In the genomic region with DNA sequence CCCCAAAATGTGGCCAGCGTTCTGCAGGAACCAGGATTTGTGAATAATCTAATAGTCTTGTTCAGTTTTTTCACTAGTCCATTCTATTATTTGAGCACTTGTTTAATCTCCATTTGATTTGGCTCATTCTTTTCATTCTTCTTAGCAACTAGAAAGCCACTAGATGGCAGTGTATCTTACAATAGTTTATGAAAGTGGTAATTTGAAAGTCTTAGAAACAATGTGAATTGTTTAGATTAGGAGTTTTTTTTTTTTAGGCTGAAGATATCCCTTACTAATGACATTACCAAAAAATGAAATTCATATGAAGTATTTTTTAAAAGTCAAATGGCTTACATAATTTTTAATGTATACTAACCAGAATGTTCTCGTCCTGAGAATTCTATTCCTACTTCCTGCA, we compare ENCODE assay signal across 8 cellular contexts. TPM values are rescaled to one million over a fixed set of nuclear protein-coding genes. Genes with fewer than 3 reads are reported as not detected.
DNase-seq lines count a peak whose midpoint lies in the region; ATAC-seq and TF ChIP-seq lines count a peak whose summit lies in the region.

No MANE protein-coding gene starts in this region.

- peaks cover 11% of the 10 kb centered on the region; the same call in 1 of the 3 replicates for H3K36me3 Mint-ChIP-seq in GM23338 (ENCODE audit: low read depth)

- no peak overlapping the region for H4K91ac ChIP-seq in neuronal stem cell (ENCODE audit: low read depth, low read length, poor library complexity)

- peak in 1 of 2 experiments; percentile 73; a peak in 3 of 4 replicates for TF ChIP-seq CTCF in GM23338 (conservative IDR thresholded peaks at IDR 0.05; ENCODE audit: low read depth in 2 of 2)

- H3K23ac ChIP-seq in neuronal stem cell (ENCODE audit: low read depth, low read length, poor library complexity): no peak overlapping the region

- no peak overlapping the region for H2AK5ac ChIP-seq in neuronal stem cell (ENCODE audit: low read depth, low read length)

- no peak overlapping the region for H3K4ac ChIP-seq in neuronal stem cell (ENCODE audit: low read length)

- ATAC-seq in GM23338: no peak
- no peak for ATAC-seq in GM21529 (IDR thresholded peaks at IDR 0.05; ENCODE audit: unreplicated experiment)

- H4K20me1 ChIP-seq in GM23338 (replicated peaks; ENCODE audit: insufficient read depth): no peaks in the 10 kb centered on the region

- no peak overlapping the region for H2BK15ac ChIP-seq in neuronal stem cell (ENCODE audit: low read length)

- no peaks in the 10 kb centered on the region for H3K79me2 ChIP-seq in GM23338 (replicated peaks; ENCODE audit: insufficient read depth)

- no peak overlapping the region for H3K4me3 Mint-ChIP-seq in GM23338

- no peaks in the 10 kb centered on the region for H3K4me1 Mint-ChIP-seq in GM23338

- no peak overlapping the region for H3K4me3 ChIP-seq in GM23338
- no peak overlapping the region for H3K4me3 ChIP-seq in neuronal stem cell (ENCODE audit: low read length in 2 of 2)

- no peak overlapping the region for H2AFZ ChIP-seq in GM23338
- H2AFZ ChIP-seq in neuronal stem cell (ENCODE audit: low read length): no peak overlapping the region

- no peak overlapping the region for H2BK120ac ChIP-seq in neuronal stem cell (ENCODE audit: low read depth, low read length)

- H3K4me1 ChIP-seq in GM23338 (ENCODE audit: insufficient read depth): no peaks in the 10 kb centered on the region
- no peaks in the 10 kb centered on the region for H3K4me1 ChIP-seq in neuronal stem cell (ENCODE audit: control insufficient read depth in 2 of 2, insufficient read depth in 1 of 2, low read depth in 1 of 2, low read length in 2 of 2)

- no peak overlapping the region for H3K18ac ChIP-seq in neuronal stem cell (ENCODE audit: low read length)

- H3F3A ChIP-seq in GM23338 (replicated peaks; ENCODE audit: low read depth): no peaks in the 10 kb centered on the region

- H3K79me1 ChIP-seq in neuronal stem cell (ENCODE audit: low read depth, low read length): no peaks in the 10 kb centered on the region

- no peaks in the 10 kb centered on the region for H3K9me3 ChIP-seq in neuronal stem cell (replicated peaks in 1 of 2; ENCODE audit: control insufficient read depth in 2 of 2, insufficient read depth in 1 of 2, low read depth in 1 of 2, low read length in 2 of 2)

- no peak overlapping the region for H3K27ac ChIP-seq in GM23338 (ENCODE audit: low read depth)
- no peak overlapping the region for H3K27ac ChIP-seq in neuronal stem cell (replicated peaks; ENCODE audit: low read length)

- H3K36me3 ChIP-seq in GM23338 (ENCODE audit: insufficient read depth) (no peaks in the 10 kb centered on the region), neuronal stem cell (replicated peaks in 1 of 2; ENCODE audit: control insufficient read depth in 2 of 2, insufficient read depth in 2 of 2, low read length in 2 of 2) (peaks cover 4 to 91% of the 10 kb centered on the region in 2 donors)

- no peaks in the 10 kb centered on the region for H3K27me3 Mint-ChIP-seq in GM23338 (ENCODE audit: insufficient read depth, low read depth, poor library complexity)

- no peak overlapping the region for H3K27ac Mint-ChIP-seq in GM23338

- no peak overlapping the region for H2BK12ac ChIP-seq in neuronal stem cell (ENCODE audit: low read length)

- no peak overlapping the region for H3K9ac ChIP-seq in neuronal stem cell (ENCODE audit: low read depth, low read length, poor library complexity)

- peak; percentile 50 for DNase-seq in ACHN
- DNase-seq in GM23338 (ENCODE audit: low spot score): peak; percentile 53
- peak; percentile 57 for DNase-seq in SW480 (ENCODE audit: low spot score)
- peak; percentile 37 for DNase-seq in inferior parietal cortex (ENCODE audit: extremely low spot score)
- DNase-seq in activated CD4-positive, alpha-beta T cell treated with anti-CD3 and anti-CD28 coated beads, Interleukin-2, amount 50 U/mL, for 1 hour: no peak
- no peak for DNase-seq in activated CD8-positive, alpha-beta memory T cell treated with anti-CD3 and anti-CD28 coated beads, Interleukin-2, amount 50 U/mL, for 48 hours
- DNase-seq in neuronal stem cell (ENCODE audit: low spot score): no peak

- no peak overlapping the region for H2BK5ac ChIP-seq in neuronal stem cell (ENCODE audit: low read length)

- H3K9me3 Mint-ChIP-seq in GM23338: no peaks in the 10 kb centered on the region

- H3K9me2 ChIP-seq in GM23338 (ENCODE audit: insufficient read depth): no peaks in the 10 kb centered on the region

- H3K4me2 ChIP-seq in GM23338 (no peak overlapping the region), neuronal stem cell (ENCODE audit: insufficient read depth, low read length, poor library complexity, severe bottlenecking) (no peak overlapping the region)

- in situ Hi-C loops in ACHN (cut with HindIII; ENCODE audit: low pct_ligation_motif_present, low pct_unique_long_range_greater_than_20kb, low sequenced_read_pairs): no loop called here

- H4K8ac ChIP-seq in neuronal stem cell (ENCODE audit: low read depth, low read length): no peak overlapping the region

- no peak overlapping the region for H3K14ac ChIP-seq in neuronal stem cell (ENCODE audit: low read length)

- no CpG with 5 or more reads among the region's 2 CpGs for WGBS in neuronal stem cell (ENCODE audit: extremely low coverage in 2 of 2, insufficient read length in 2 of 2, insufficient replicate concordance in 1 of 2), 2 donors

- H3K27me3 ChIP-seq in GM23338 (ENCODE audit: insufficient read depth): no peaks in the 10 kb centered on the region
- H3K27me3 ChIP-seq in neuronal stem cell (ENCODE audit: control insufficient read depth in 3 of 3, insufficient read depth in 3 of 3, low read depth in 1 of 3, low read length in 3 of 3): no peaks in the 10 kb centered on the region

TF ChIP-seq in GM23338, 12 proteins besides CTCF, POLR2A, EP300 and RAD21:
- TF ChIP-seq ZNF114 (CRISPR knock-in tag; IDR thresholded peaks at IDR 0.05) (no peak), EZH2phosphoT487 (IDR thresholded peaks at IDR 0.05; ENCODE audit: unreplicated experiment) (no peak)

RNA-seq across cellular contexts. Expression of gene ERI2, which starts 6.7 kb away (rescaled TPM):
- 14.0 and 19.5 TPM in 2 replicates for total RNA-seq in GM23338 (2014; rRNA removed; shearing (Covaris generic))
- 4.2 and 7.2 TPM in 2 replicates for polyA plus RNA-seq in GM23338 (2016; fragmentation: Nextera tagmentation; extraction: Ambion mirVana)
- polyA plus RNA-seq in neuronal stem cell (2013, experiment 1 of 2): 16.1 TPM
- 16.7 TPM for polyA plus RNA-seq in neuronal stem cell (2013, experiment 2 of 2)

RNA-seq across cellular contexts. Expression of gene REXO5, which starts 6.7 kb away (rescaled TPM):
- total RNA-seq in GM23338 (2014; rRNA removed; shearing (Covaris generic)): 5.9 and 6.9 TPM in 2 replicates
- 5.4 and 6.5 TPM in 2 replicates for polyA plus RNA-seq in GM23338 (2016; fragmentation: Nextera tagmentation; extraction: Ambion mirVana)
- 5.9 TPM for polyA plus RNA-seq in neuronal stem cell (2013, experiment 1 of 2)
- 6.2 TPM for polyA plus RNA-seq in neuronal stem cell (2013, experiment 2 of 2)

RNA-seq across cellular contexts. Expression of gene ACSM3, which starts 35.8 kb away (rescaled TPM):
- 8.7 and 13.4 TPM in 2 replicates for total RNA-seq in GM23338 (2014; rRNA removed; shearing (Covaris generic))
- 4.8 and 5.7 TPM in 2 replicates for polyA plus RNA-seq in GM23338 (2016; fragmentation: Nextera tagmentation; extraction: Ambion mirVana)
- polyA plus RNA-seq in neuronal stem cell (2013, experiment 1 of 2): 3.9 TPM
- 3.7 TPM for polyA plus RNA-seq in neuronal stem cell (2013, experiment 2 of 2)

RNA-seq across cellular contexts. Expression of gene THUMPD1, which starts 58.0 kb away (rescaled TPM):
- 88.0 and 93.0 TPM in 2 replicates for total RNA-seq in GM23338 (2014; rRNA removed; shearing (Covaris generic))
- 32.9 and 44.6 TPM in 2 replicates for polyA plus RNA-seq in GM23338 (2016; fragmentation: Nextera tagmentation; extraction: Ambion mirVana)
- polyA plus RNA-seq in neuronal stem cell (2013, experiment 1 of 2): 34.8 TPM
- polyA plus RNA-seq in neuronal stem cell (2013, experiment 2 of 2): 36.4 TPM

Comparison
In these comparisons a context has a peak if more than half of its experiments do, and no peak if none do; other contexts are left out.
1. DNase-seq: peak in ACHN (single experiment), GM23338 (single experiment), SW480 (single experiment) and inferior parietal cortex (single experiment); none in activated CD4-positive, alpha-beta T cell treated with anti-CD3 and anti-CD28 coated beads, Interleukin-2, amount 50 U/mL, for 1 hour (single experiment), activated CD8-positive, alpha-beta memory T cell treated with anti-CD3 and anti-CD28 coated beads, Interleukin-2, amount 50 U/mL, for 48 hours (single experiment) and neuronal stem cell (single experiment).